In genomic region chr19:12890787-12891552, GRCh38 we compare ENCODE assay signal across 8 cellular contexts. TPM values are rescaled to one million over a fixed set of nuclear protein-coding genes. Genes with fewer than 3 reads are reported as not detected.
DNase-seq lines count a peak whose midpoint lies in the region; ATAC-seq, FAIRE-seq and TF ChIP-seq lines count a peak whose summit lies in the region.

GCDH (plus strand) TSS chr19:12891160; CDS start chr19:12891305, 145 bp downstream.

- H3K9ac ChIP-seq in iPS-20b (ENCODE audit: low read depth, low read length) = peak within 1 kb of the TSS; percentile 86

- H3K9me3 ChIP-seq in iPS-20b (ENCODE audit: insufficient read depth, low read depth, low read length) = no peaks in the 10 kb centered on the region

- H3K4me1 ChIP-seq in iPS-20b (ENCODE audit: insufficient read depth, low read length) = no peaks in the 10 kb centered on the region

- H3K27ac ChIP-seq in iPS-20b (ENCODE audit: low read length) (peak within 1 kb of the TSS; percentile 90), skin epidermis (peak within 1 kb of the TSS in 18 of 21 experiments; percentile 3 to 82 (median 67))

- peak; percentile 98 for DNase-seq in ACHN
- peak; percentile 97 for DNase-seq in NCI-H2227 treated with DMSO at 0.1 percent for 48 hours (lab: John Stamatoyannopoulos, UW)
- DNase-seq in bronchial epithelial cell (ENCODE audit: low read depth) = peak; percentile 96

- TF ChIP-seq CTCF in WI38 (IDR thresholded peaks at IDR 0.05; ENCODE audit: low read depth, low read length) (no peak), bronchial epithelial cell (IDR thresholded peaks at IDR 0.05; ENCODE audit: insufficient read depth, low read length, severe bottlenecking) (no peak)

- H3K4me3 ChIP-seq in WI38 (ENCODE audit: low read depth, low read length) = peak within 1 kb of the TSS; percentile 74
- peak within 1 kb of the TSS; percentile 83 for H3K4me3 ChIP-seq in bronchial epithelial cell (ENCODE audit: low read depth, low read length)
- peak within 1 kb of the TSS; percentile 98 for H3K4me3 ChIP-seq in iPS-20b (ENCODE audit: low read length)
- H3K4me3 ChIP-seq in skin epidermis = peak within 1 kb of the TSS; percentile 57 to 97 (median 80)

- ATAC-seq in GM18870 (IDR thresholded peaks at IDR 0.05; ENCODE audit: unreplicated experiment) (peak; percentile 84), HG03135 (IDR thresholded peaks at IDR 0.05; ENCODE audit: unreplicated experiment) (peak; percentile 88)

- FAIRE-seq in bronchial epithelial cell (lab: Jason Lieb, UNC) = no peak

- in situ Hi-C loops in ACHN (cut with HindIII; ENCODE audit: low pct_ligation_motif_present, low pct_unique_long_range_greater_than_20kb, low sequenced_read_pairs) = no loop called here

- H3K27me3 ChIP-seq in bronchial epithelial cell (ENCODE audit: control insufficient read depth, insufficient read depth, low read length) = no peaks in the 10 kb centered on the region
- peaks cover 22% of the 10 kb centered on the region for H3K27me3 ChIP-seq in iPS-20b (ENCODE audit: insufficient read depth, low read length)

- H3K36me3 ChIP-seq in bronchial epithelial cell (ENCODE audit: control insufficient read depth, insufficient read depth, low read length) (peaks cover 3% of the 10 kb centered on the region), iPS-20b (ENCODE audit: insufficient read depth, low read depth, low read length) (peaks cover 28% of the 10 kb centered on the region)

RNA-seq across cellular contexts. Expression of gene GCDH, which starts in this region (rescaled TPM):
- total RNA-seq in bronchial epithelial cell = 17.9 and 38.2 TPM in 2 replicates

Comparison
In these comparisons a context has a peak if more than half of its experiments do, and no peak if none do; other contexts are left out.
1. Peak in every context shown above with its lines: DNase-seq, ATAC-seq, H3K4me3 ChIP-seq and H3K27ac ChIP-seq.